ENCODE assay signal across 13 cellular contexts in the genomic region with DNA sequence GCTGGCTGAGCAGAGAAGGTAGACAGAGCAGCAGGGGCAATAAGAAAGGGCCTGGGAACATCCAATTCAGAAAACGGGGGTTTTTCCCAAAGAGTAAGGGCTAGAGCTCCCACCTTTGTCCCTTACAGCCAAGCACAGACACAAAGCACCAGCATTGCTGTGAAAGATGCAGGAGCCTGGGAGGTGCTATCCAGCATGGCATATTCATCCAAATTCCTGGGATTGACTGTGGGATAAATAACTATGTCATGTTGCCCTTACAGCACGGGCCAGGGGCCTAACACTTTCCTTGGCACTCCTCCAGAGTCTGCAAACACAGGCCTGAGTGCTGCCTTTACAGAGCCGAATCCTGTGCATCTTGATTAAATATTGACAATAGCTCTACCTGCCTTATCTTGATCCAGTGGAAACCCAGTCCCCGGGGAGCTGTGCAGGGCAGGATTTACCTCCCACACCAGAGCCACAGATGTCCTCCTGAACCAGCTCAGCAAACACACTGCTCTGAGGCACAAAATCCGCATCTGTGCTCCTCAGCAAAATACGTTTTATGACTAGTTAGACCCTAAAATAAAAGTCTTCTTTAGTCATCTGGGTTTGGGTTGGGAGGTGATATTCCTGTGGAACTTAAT. TPM values are rescaled to one million over a fixed set of nuclear protein-coding genes. Genes with fewer than 3 reads are reported as not detected.
DNase-seq lines count a peak whose midpoint lies in the region; ATAC-seq and TF ChIP-seq lines count a peak whose summit lies in the region.
"Had no signal": no experiment of that assay in that cellular context is flagged by ENCODE, and none has a peak within 500 bp of the region (broad histone marks: within the 10 kb centered on the region; RNA-seq: fewer than 3 reads in every experiment).

No MANE protein-coding gene starts in this region.

- no peak for TF ChIP-seq CTCF in Caco-2 (IDR thresholded peaks at IDR 0.05; ENCODE audit: insufficient read depth in 1 of 2, low read depth in 1 of 2, low read length in 1 of 2, severe bottlenecking in 1 of 2, unreplicated experiment in 1 of 2)
- no peak for TF ChIP-seq CTCF in left lung (IDR thresholded peaks at IDR 0.05)

- DNase-seq in Caco-2 (peak; percentile 95 to 98), NCI-H146 (lab: John Stamatoyannopoulos, UW) (peak; percentile 88), NCI-H82 (lab: John Stamatoyannopoulos, UW) (peak; percentile 77), left lung (no peak), AG20443 (ENCODE audit: low spot score) (no peak), COLO829 (ENCODE audit: low spot score) (no peak)
- DNase-seq in central memory CD4-positive, alpha-beta T cell = no peak
- DNase-seq: activated CD8-positive, alpha-beta memory T cell treated with anti-CD3 and anti-CD28 coated beads for 24 hours; activated naive CD4-positive, alpha-beta T cell treated with Interleukin-2 at 50 U/mL for 16 hours; midbrain had no signal

- H3K9me3 Mint-ChIP-seq in Caco-2 (ENCODE audit: unreplicated experiment) = peaks cover 6% of the 10 kb centered on the region

- POLR2A ChIA-PET in Caco-2 (lab: Charles Lee) = interaction anchor here (0.6 to 1.4 kb wide), 5 partner anchors 8 to 31 kb away, joined by 3 to 12 read pairs (median 3); no protein-coding TSS in a partner anchor

- no TSS peak for BruUV-seq in Caco-2 (replicated peaks; lab: Mats Ljungman, UMichigan)

- H3K4me3 ChIP-seq in Caco-2 (ENCODE audit: low read depth, low read length) (no peak overlapping the region), left lung (no peak overlapping the region)

- H3K36me3 ChIP-seq in Caco-2 (ENCODE audit: control insufficient read depth, insufficient read depth, low read length) (no peaks in the 10 kb centered on the region), left lung (no peaks in the 10 kb centered on the region)

- H3K4me1 ChIP-seq in Caco-2 = peaks cover 58% of the 10 kb centered on the region
- peaks cover 0 to 5% of the 10 kb centered on the region in 2 donors for H3K4me1 ChIP-seq in left lung

- H3K4me3 Mint-ChIP-seq in Caco-2 (ENCODE audit: unreplicated experiment) = peak overlapping the region; percentile 39
- H3K4me3 Mint-ChIP-seq: stimulated activated memory B cell treated with anti-CD40 and anti-IgM and Interleukin-4, amounts not matched to agents 10 μg/mL and 1 μg/mL and 100 μg/mL, for 72 hours had no signal

- no peak overlapping the region for H3K27ac ChIP-seq in left lung

- H3K4me1 Mint-ChIP-seq in Caco-2 (ENCODE audit: low read depth, unreplicated experiment) = peaks cover 55% of the 10 kb centered on the region

- intact Hi-C loops in Caco-2 (cut with micrococcal nuclease; ENCODE audit: unreplicated experiment) = loop anchor here (1.0 kb wide), 8 partner anchors 13 to 89 kb away; no protein-coding TSS in a partner anchor
- intact Hi-C loops in left lung (cut with DNase I) = no loop called here

- no peaks in the 10 kb centered on the region for H3K9me3 ChIP-seq in Caco-2
- H3K9me3 ChIP-seq in left lung = no peaks in the 10 kb centered on the region

- CTCF ChIA-PET in Caco-2 (lab: Charles Lee) = interaction anchor here (0.9 to 3.7 kb wide), 10 partner anchors 10 to 112 kb away, joined by 3 to 31 read pairs (median 5); no protein-coding TSS in a partner anchor

- H3K27me3 Mint-ChIP-seq in Caco-2 (ENCODE audit: insufficient read depth, unreplicated experiment) = no peaks in the 10 kb centered on the region
- H3K27me3 Mint-ChIP-seq: stimulated activated memory B cell treated with anti-CD40 and anti-IgM and Interleukin-4, amounts not matched to agents 10 μg/mL and 1 μg/mL and 100 μg/mL, for 72 hours had no signal

- H3K27me3 ChIP-seq in Caco-2 (replicated peaks; ENCODE audit: control insufficient read depth, insufficient read depth, low read length) (no peaks in the 10 kb centered on the region), left lung (no peaks in the 10 kb centered on the region)

- H3K27ac Mint-ChIP-seq in Caco-2 (ENCODE audit: unreplicated experiment) = peak overlapping the region; percentile 86
- H3K27ac Mint-ChIP-seq: stimulated activated memory B cell treated with anti-CD40 and anti-IgM and Interleukin-4, amounts not matched to agents 10 μg/mL and 1 μg/mL and 100 μg/mL, for 72 hours had no signal

- ATAC-seq in left lung (peak; percentile 79), GM18909 (IDR thresholded peaks at IDR 0.05; ENCODE audit: poor library complexity, unreplicated experiment) (no peak)
- ATAC-seq: Panc1; stimulated activated memory B cell treated with anti-CD40 and anti-IgM and Interleukin-4, amounts not matched to agents 10 μg/mL and 1 μg/mL and 100 μg/mL, for 72 hours had no signal

- peaks cover 8% of the 10 kb centered on the region for H3K36me3 Mint-ChIP-seq in Caco-2 (ENCODE audit: insufficient read depth, unreplicated experiment)

RNA-seq across cellular contexts. Expression of gene POU2AF3, which starts 36.3 kb away (rescaled TPM):
- total RNA-seq in Caco-2 (2022) = 7.0 and 8.6 TPM in 2 replicates
- total RNA-seq in left lung = 1 to 10 TPM; 2.7 to 2.8 TPM

RNA-seq across cellular contexts. Expression of gene POU2AF1, which starts 44.5 kb away (rescaled TPM):
- total RNA-seq in Caco-2 (2022) (1.1 and 2.7 TPM in 2 replicates), left lung (1 to 10 TPM; 1.3 to 4.5 TPM)

Comparison
In these comparisons a context has a peak if more than half of its experiments do, and no peak if none do; other contexts are left out.
1. DNase-seq: peak in Caco-2 (2 of 2), NCI-H146 (single experiment) and NCI-H82 (single experiment); none in left lung (0 of 2), AG20443 (single experiment), central memory CD4-positive, alpha-beta T cell (single experiment) and COLO829 (single experiment).